Comparison of ENCODE assay signal across 2 cellular contexts in the genomic region with DNA sequence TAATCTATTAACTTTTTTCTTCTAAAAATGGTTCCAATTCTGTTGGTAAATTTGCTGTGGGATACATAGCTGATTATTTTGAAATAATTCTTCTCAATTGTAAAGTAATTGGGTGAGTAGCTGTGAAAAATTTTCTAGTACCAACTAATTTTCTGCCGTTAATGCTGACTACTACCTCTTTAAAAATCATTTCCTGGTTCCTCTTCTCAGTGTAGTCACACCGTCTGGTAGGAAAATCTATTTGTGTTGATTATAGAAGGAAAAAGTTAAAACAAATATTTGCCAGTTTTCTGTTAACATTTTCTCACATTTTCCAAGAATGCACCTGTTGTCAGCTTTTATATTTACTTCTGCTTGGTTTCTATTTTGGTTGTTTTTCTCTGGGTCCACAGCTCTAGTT.
TF ChIP-seq lines count a peak whose summit lies in the region.

No MANE protein-coding gene starts in this region.

TF ChIP-seq in liver, 16 proteins besides CTCF, POLR2A, EP300 and RAD21 (continued from another document):
- TF ChIP-seq, protein P1, sequence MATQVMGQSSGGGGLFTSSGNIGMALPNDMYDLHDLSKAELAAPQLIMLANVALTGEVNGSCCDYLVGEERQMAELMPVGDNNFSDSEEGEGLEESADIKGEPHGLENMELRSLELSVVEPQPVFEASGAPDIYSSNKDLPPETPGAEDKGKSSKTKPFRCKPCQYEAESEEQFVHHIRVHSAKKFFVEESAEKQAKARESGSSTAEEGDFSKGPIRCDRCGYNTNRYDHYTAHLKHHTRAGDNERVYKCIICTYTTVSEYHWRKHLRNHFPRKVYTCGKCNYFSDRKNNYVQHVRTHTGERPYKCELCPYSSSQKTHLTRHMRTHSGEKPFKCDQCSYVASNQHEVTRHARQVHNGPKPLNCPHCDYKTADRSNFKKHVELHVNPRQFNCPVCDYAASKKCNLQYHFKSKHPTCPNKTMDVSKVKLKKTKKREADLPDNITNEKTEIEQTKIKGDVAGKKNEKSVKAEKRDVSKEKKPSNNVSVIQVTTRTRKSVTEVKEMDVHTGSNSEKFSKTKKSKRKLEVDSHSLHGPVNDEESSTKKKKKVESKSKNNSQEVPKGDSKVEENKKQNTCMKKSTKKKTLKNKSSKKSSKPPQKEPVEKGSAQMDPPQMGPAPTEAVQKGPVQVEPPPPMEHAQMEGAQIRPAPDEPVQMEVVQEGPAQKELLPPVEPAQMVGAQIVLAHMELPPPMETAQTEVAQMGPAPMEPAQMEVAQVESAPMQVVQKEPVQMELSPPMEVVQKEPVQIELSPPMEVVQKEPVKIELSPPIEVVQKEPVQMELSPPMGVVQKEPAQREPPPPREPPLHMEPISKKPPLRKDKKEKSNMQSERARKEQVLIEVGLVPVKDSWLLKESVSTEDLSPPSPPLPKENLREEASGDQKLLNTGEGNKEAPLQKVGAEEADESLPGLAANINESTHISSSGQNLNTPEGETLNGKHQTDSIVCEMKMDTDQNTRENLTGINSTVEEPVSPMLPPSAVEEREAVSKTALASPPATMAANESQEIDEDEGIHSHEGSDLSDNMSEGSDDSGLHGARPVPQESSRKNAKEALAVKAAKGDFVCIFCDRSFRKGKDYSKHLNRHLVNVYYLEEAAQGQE (IDR thresholded peaks at IDR 0.05) = no peak
- TF ChIP-seq FOXA2 (IDR thresholded peaks at IDR 0.05) = no peak
- no peak for TF ChIP-seq GABPA (IDR thresholded peaks at IDR 0.05 in 1 of 2, conservative IDR thresholded peaks at IDR 0.05 in 1 of 2)
- TF ChIP-seq, protein P2, sequence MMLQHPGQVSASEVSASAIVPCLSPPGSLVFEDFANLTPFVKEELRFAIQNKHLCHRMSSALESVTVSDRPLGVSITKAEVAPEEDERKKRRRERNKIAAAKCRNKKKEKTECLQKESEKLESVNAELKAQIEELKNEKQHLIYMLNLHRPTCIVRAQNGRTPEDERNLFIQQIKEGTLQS (IDR thresholded peaks at IDR 0.05) = no peak
- TF ChIP-seq, protein P3, sequence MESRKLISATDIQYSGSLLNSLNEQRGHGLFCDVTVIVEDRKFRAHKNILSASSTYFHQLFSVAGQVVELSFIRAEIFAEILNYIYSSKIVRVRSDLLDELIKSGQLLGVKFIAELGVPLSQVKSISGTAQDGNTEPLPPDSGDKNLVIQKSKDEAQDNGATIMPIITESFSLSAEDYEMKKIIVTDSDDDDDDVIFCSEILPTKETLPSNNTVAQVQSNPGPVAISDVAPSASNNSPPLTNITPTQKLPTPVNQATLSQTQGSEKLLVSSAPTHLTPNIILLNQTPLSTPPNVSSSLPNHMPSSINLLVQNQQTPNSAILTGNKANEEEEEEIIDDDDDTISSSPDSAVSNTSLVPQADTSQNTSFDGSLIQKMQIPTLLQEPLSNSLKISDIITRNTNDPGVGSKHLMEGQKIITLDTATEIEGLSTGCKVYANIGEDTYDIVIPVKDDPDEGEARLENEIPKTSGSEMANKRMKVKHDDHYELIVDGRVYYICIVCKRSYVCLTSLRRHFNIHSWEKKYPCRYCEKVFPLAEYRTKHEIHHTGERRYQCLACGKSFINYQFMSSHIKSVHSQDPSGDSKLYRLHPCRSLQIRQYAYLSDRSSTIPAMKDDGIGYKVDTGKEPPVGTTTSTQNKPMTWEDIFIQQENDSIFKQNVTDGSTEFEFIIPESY (IDR thresholded peaks at IDR 0.05) = no peak
- TF ChIP-seq NR2F2 (IDR thresholded peaks at IDR 0.05) = no peak
- TF ChIP-seq HNF4A (conservative IDR thresholded peaks at IDR 0.05) = no peak

TF ChIP-seq in HepG2, 621 proteins besides CTCF, POLR2A, EP300 and RAD21 (continued from another document):
- TF ChIP-seq, protein P4, sequence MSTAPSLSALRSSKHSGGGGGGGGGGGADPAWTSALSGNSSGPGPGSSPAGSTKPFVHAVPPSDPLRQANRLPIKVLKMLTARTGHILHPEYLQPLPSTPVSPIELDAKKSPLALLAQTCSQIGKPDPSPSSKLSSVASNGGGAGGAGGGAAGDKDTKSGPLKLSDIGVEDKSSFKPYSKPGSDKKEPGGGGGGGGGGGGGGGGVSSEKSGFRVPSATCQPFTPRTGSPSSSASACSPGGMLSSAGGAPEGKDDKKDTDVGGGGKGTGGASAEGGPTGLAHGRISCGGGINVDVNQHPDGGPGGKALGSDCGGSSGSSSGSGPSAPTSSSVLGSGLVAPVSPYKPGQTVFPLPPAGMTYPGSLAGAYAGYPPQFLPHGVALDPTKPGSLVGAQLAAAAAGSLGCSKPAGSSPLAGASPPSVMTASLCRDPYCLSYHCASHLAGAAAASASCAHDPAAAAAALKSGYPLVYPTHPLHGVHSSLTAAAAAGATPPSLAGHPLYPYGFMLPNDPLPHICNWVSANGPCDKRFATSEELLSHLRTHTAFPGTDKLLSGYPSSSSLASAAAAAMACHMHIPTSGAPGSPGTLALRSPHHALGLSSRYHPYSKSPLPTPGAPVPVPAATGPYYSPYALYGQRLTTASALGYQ (CRISPR knock-in tag; IDR thresholded peaks at IDR 0.05) = no peak
- no peak for TF ChIP-seq KLF15 (CRISPR knock-in tag; IDR thresholded peaks at IDR 0.05; ENCODE audit: borderline replicate concordance)
- no peak for TF ChIP-seq SALL2 (CRISPR knock-in tag; IDR thresholded peaks at IDR 0.05)
